In genomic region chr17:28327031-28327607, GRCh38 we compare ENCODE assay signal across 7 cellular contexts. TPM values are rescaled to one million over a fixed set of nuclear protein-coding genes. Genes with fewer than 3 reads are reported as not detected.
DNase-seq lines count a peak whose midpoint lies in the region; FAIRE-seq and TF ChIP-seq lines count a peak whose summit lies in the region.
"Had no signal": no experiment of that assay in that cellular context is flagged by ENCODE, and none has a peak within 500 bp of the region (broad histone marks: within the 10 kb centered on the region; RNA-seq: fewer than 3 reads in every experiment).

No MANE protein-coding gene starts in this region.

- no peak for TF ChIP-seq EP300 in sigmoid colon (IDR thresholded peaks at IDR 0.05)

- H3K27me3 Mint-ChIP-seq in activated CD4-positive, alpha-beta T cell treated with anti-CD3 and anti-CD28 coated beads, Interleukin-2, amount 10 ng/mL, durations not matched to agents 7 days and 5 days = no peaks in the 10 kb centered on the region

- H3K36me3 Mint-ChIP-seq in activated CD4-positive, alpha-beta T cell treated with anti-CD3 and anti-CD28 coated beads, Interleukin-2, amount 10 ng/mL, durations not matched to agents 7 days and 5 days (ENCODE audit: low read depth) = peaks cover 23% of the 10 kb centered on the region

- H3K4me3 Mint-ChIP-seq in activated CD4-positive, alpha-beta T cell treated with anti-CD3 and anti-CD28 coated beads, Interleukin-2, amount 10 ng/mL, durations not matched to agents 7 days and 5 days = no peak overlapping the region

- no peak overlapping the region for H3K27ac Mint-ChIP-seq in activated CD4-positive, alpha-beta T cell treated with anti-CD3 and anti-CD28 coated beads, Interleukin-2, amount 10 ng/mL, durations not matched to agents 7 days and 5 days

- peaks cover 19 to 57% (median 30%) of the 10 kb centered on the region in 4 donors for H3K36me3 ChIP-seq in sigmoid colon

- H3K4me1 Mint-ChIP-seq in activated CD4-positive, alpha-beta T cell treated with anti-CD3 and anti-CD28 coated beads, Interleukin-2, amount 10 ng/mL, durations not matched to agents 7 days and 5 days = peaks cover 9% of the 10 kb centered on the region

- WGBS in sigmoid colon, 2 donors = 88 to 89% methylated on average over 9 of the region's 9 CpGs

- H3K4me1 ChIP-seq in sigmoid colon = no peaks in the 10 kb centered on the region
- H3K4me1 ChIP-seq: SJSA1 had no signal

- H3K4me3 ChIP-seq in sigmoid colon = no peak overlapping the region
- H3K4me3 ChIP-seq: cardiac muscle cell, SJSA1 had no signal

- no peaks in the 10 kb centered on the region for H3K9me3 Mint-ChIP-seq in activated CD4-positive, alpha-beta T cell treated with anti-CD3 and anti-CD28 coated beads, Interleukin-2, amount 10 ng/mL, durations not matched to agents 7 days and 5 days

- H3K27me3 ChIP-seq in sigmoid colon = no peaks in the 10 kb centered on the region
- H3K27me3 ChIP-seq: cardiac muscle cell, SJSA1 had no signal

- TF ChIP-seq CTCF in sigmoid colon (IDR thresholded peaks at IDR 0.05) (no peak), D721Med (IDR thresholded peaks at IDR 0.05; ENCODE audit: insufficient read depth, missing control alignments) (no peak)

- intact Hi-C loops in sigmoid colon (cut with DNase I) = no loop called here

- no peak for TF ChIP-seq POLR2A in sigmoid colon (IDR thresholded peaks at IDR 0.05)

- DNase-seq in activated CD4-positive, alpha-beta T cell treated with anti-CD3 and anti-CD28 coated beads for 48 hours = peak; percentile 35
- no peak for DNase-seq in activated CD4-positive, alpha-beta T cell treated with anti-CD3 and anti-CD28 coated beads, Interleukin-2, amount 10 ng/mL, durations not matched to agents 7 days and 5 days
- DNase-seq in sigmoid colon (peak; percentile 43), D721Med (ENCODE audit: insufficient read length, low spot score) (no peak)

- CTCF ChIA-PET in activated CD4-positive, alpha-beta T cell treated with anti-CD3 and anti-CD28 coated beads, Interleukin-2, amount 10 ng/mL, durations not matched to agents 7 days and 5 days (lab: Charles Lee) = no interaction called here

- FAIRE-seq in D721Med (lab: Jason Lieb, UNC) = no peak

- POLR2A ChIA-PET in activated CD4-positive, alpha-beta T cell treated with anti-CD3 and anti-CD28 coated beads, Interleukin-2, amount 10 ng/mL, durations not matched to agents 7 days and 5 days (lab: Charles Lee) = no interaction called here

- no peaks in the 10 kb centered on the region for H3K9me3 ChIP-seq in sigmoid colon
- H3K9me3 ChIP-seq: SJSA1 had no signal

- no peak overlapping the region for H3K27ac ChIP-seq in sigmoid colon
- H3K27ac ChIP-seq: KMS-11, SJSA1 had no signal

RNA-seq across cellular contexts. Expression of gene TMEM97, which starts 8.1 kb away (rescaled TPM):
- total RNA-seq in activated CD4-positive, alpha-beta T cell treated with anti-CD3 and anti-CD28 coated beads, Interleukin-2, amount 10 ng/mL, durations not matched to agents 7 days and 5 days = 10 to 100 TPM; 24.4 to 34.8 TPM
- total RNA-seq in sigmoid colon = 10 to 100 TPM in 1 of 4 donors, 1 to 10 TPM in 3; 5.8 to 10.9 (median 9.2) TPM
- 10 to 100 TPM in 1 of 3 donors, 1 to 10 TPM in 2; 3.6 to 25.2 (median 6.2) TPM for polyA plus RNA-seq in sigmoid colon

RNA-seq across cellular contexts. Expression of gene IFT20, which starts 8.2 kb away (rescaled TPM):
- total RNA-seq in activated CD4-positive, alpha-beta T cell treated with anti-CD3 and anti-CD28 coated beads, Interleukin-2, amount 10 ng/mL, durations not matched to agents 7 days and 5 days = 10 to 100 TPM; 20.5 to 22.3 TPM
- 10 to 100 TPM; 48.5 to 73.6 (median 58.1) TPM for total RNA-seq in sigmoid colon
- polyA plus RNA-seq in sigmoid colon = 10 to 100 TPM; 32.5 to 65.2 (median 59.5) TPM

RNA-seq across cellular contexts. Expression of gene TNFAIP1, which starts 8.4 kb away (rescaled TPM):
- total RNA-seq in activated CD4-positive, alpha-beta T cell treated with anti-CD3 and anti-CD28 coated beads, Interleukin-2, amount 10 ng/mL, durations not matched to agents 7 days and 5 days = 10 to 100 TPM; 21.0 to 22.0 TPM
- total RNA-seq in sigmoid colon = 10 to 100 TPM; 14.6 to 20.8 (median 17.1) TPM
- 10 to 100 TPM; 15.0 to 18.5 (median 17.9) TPM for polyA plus RNA-seq in sigmoid colon

RNA-seq across cellular contexts. Expression of gene POLDIP2, which starts 30.2 kb away (rescaled TPM):
- total RNA-seq in activated CD4-positive, alpha-beta T cell treated with anti-CD3 and anti-CD28 coated beads, Interleukin-2, amount 10 ng/mL, durations not matched to agents 7 days and 5 days = 10 to 100 TPM; 61.6 to 67.7 TPM
- 10 to 100 TPM; 55.8 to 65.6 (median 59.3) TPM for total RNA-seq in sigmoid colon
- polyA plus RNA-seq in sigmoid colon = 10 to 100 TPM; 66.1 to 80.5 (median 75.6) TPM

RNA-seq across cellular contexts. Expression of gene SEBOX, which starts 37.9 kb away (rescaled TPM):
- total RNA-seq in activated CD4-positive, alpha-beta T cell treated with anti-CD3 and anti-CD28 coated beads, Interleukin-2, amount 10 ng/mL, durations not matched to agents 7 days and 5 days = not detected
- not detected for total RNA-seq in sigmoid colon
- not detected for polyA plus RNA-seq in sigmoid colon
- total RNA-seq: cardiac muscle cell, SJSA1 had no signal

Comparison
In these comparisons a context has a peak if more than half of its experiments do, and no peak if none do; other contexts are left out.
1. DNase-seq: peak in activated CD4-positive, alpha-beta T cell treated with anti-CD3 and anti-CD28 coated beads for 48 hours (single experiment) and sigmoid colon (single experiment); none in activated CD4-positive, alpha-beta T cell treated with anti-CD3 and anti-CD28 coated beads, Interleukin-2, amount 10 ng/mL, durations not matched to agents 7 days and 5 days (single experiment) and D721Med (single experiment).